In the genomic region with DNA sequence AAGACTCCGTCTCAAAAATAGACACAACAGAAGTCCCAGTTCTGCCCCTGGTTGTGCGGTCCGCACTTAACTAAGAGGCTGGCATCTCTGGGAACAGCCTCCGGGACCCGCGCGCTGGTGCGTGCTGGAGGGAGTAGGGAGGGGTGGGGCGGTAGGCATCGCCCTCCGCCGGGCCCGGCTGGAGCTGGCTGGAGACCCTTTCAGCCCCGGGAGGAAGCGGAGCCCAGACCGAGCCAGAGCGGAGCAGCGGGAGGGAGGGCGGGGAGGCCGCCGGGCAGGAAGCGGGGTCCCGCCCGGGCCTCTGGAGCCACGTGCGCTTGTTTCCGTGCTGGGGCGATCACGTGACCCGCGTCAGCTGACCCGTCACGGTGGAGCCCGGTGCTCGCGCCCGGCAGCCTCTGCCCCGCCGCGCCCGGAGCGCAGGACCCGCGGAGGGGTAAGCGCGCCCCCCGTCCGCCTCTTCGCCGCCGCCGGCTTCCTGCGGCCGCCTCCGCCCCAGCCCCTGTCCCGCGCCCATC, we compare ENCODE assay signal across 8 cellular contexts. TPM values are rescaled to one million over a fixed set of nuclear protein-coding genes. Genes with fewer than 3 reads are reported as not detected.
DNase-seq lines count a peak whose midpoint lies in the region; ATAC-seq and TF ChIP-seq lines count a peak whose summit lies in the region.

A gene (plus strand): TSS at position 354 of the 518 bp plus-strand sequence. CDS start 256 bp downstream, outside the sequence.

- H3K23ac ChIP-seq in mesendoderm (ENCODE audit: low read length) = peak within 1 kb of the TSS; percentile 1

- H3K36me3 ChIP-seq in NT2/D1 (ENCODE audit: insufficient read depth, insufficient read length, low read length) (peaks cover 26% of the 10 kb centered on the region), endodermal cell (ENCODE audit: control insufficient read depth, insufficient read depth, low read length) (no peaks in the 10 kb centered on the region), mesendoderm (ENCODE audit: control insufficient read depth, insufficient read depth, low read length) (no peaks in the 10 kb centered on the region)

- H3K4me3 Mint-ChIP-seq in endodermal cell = peak within 1 kb of the TSS; percentile 52

- no peak within 1 kb of the TSS for H2BK15ac ChIP-seq in mesendoderm (replicated peaks; ENCODE audit: low read depth)

- H3K27me3 Mint-ChIP-seq in endodermal cell (ENCODE audit: insufficient read depth) = no peaks in the 10 kb centered on the region

- peak within 1 kb of the TSS; percentile 60 for H3K18ac ChIP-seq in mesendoderm (ENCODE audit: low read length)

- no peak within 1 kb of the TSS for H2AK5ac ChIP-seq in mesendoderm (ENCODE audit: low read length)

- H3K4ac ChIP-seq in mesendoderm (ENCODE audit: low read depth, low read length) = peak within 1 kb of the TSS; percentile 20

- no peaks in the 10 kb centered on the region for H3K27me3 ChIP-seq in NT2/D1 (ENCODE audit: insufficient read depth, insufficient read length)
- H3K27me3 ChIP-seq in endodermal cell (ENCODE audit: control insufficient read depth, insufficient read depth, low read length, poor library complexity, severe bottlenecking) = no peaks in the 10 kb centered on the region
- no peaks in the 10 kb centered on the region for H3K27me3 ChIP-seq in mesendoderm (ENCODE audit: insufficient read depth, low read length, poor library complexity)

- H3K27ac ChIP-seq in endodermal cell (ENCODE audit: low read depth, low read length) = no peak within 1 kb of the TSS
- H3K27ac ChIP-seq in mesendoderm (ENCODE audit: low read depth, low read length) = no peak within 1 kb of the TSS

- H3K9me3 ChIP-seq in NT2/D1 (ENCODE audit: insufficient read depth, low read length) (no peaks in the 10 kb centered on the region), endodermal cell (ENCODE audit: control insufficient read depth, low read length) (no peaks in the 10 kb centered on the region)

- H3K4me1 ChIP-seq in NT2/D1 (ENCODE audit: insufficient read depth, insufficient read length) = peaks cover 8% of the 10 kb centered on the region
- H3K4me1 ChIP-seq in endodermal cell (ENCODE audit: control insufficient read depth, insufficient read depth, low read length) = no peaks in the 10 kb centered on the region
- no peaks in the 10 kb centered on the region for H3K4me1 ChIP-seq in mesendoderm (ENCODE audit: control insufficient read depth, low read depth, low read length)

- 1 to 10% methylated on average over 6 to 57 of the region's 57 CpGs for WGBS in endodermal cell (ENCODE audit: insufficient coverage in 1 of 2, insufficient read length in 1 of 2), 2 experiments
- WGBS in mesendoderm (ENCODE audit: extremely low coverage, insufficient coverage, low lambda C conversion rate) = no CpG with 5 or more reads among the region's 57 CpGs

- H3K27ac Mint-ChIP-seq in endodermal cell = no peak within 1 kb of the TSS

- no peak within 1 kb of the TSS for H4K5ac ChIP-seq in mesendoderm (ENCODE audit: low read length)

- H3K56ac ChIP-seq in mesendoderm (ENCODE audit: low read length) = peak within 1 kb of the TSS; percentile 95

- no peak for TF ChIP-seq CTCF in endodermal cell (conservative IDR thresholded peaks at IDR 0.05)

- H3K79me1 ChIP-seq in mesendoderm (ENCODE audit: low read length) = no peaks in the 10 kb centered on the region

- H3K9ac ChIP-seq in NT2/D1 (ENCODE audit: insufficient read length, low read depth) (peak within 1 kb of the TSS; percentile 80), endodermal cell (ENCODE audit: extremely low read depth, low read length, poor library complexity, severe bottlenecking) (peak within 1 kb of the TSS; percentile 15), mesendoderm (ENCODE audit: low read length) (peak within 1 kb of the TSS; percentile 77)

- H2BK5ac ChIP-seq in mesendoderm (ENCODE audit: low read length) = no peak within 1 kb of the TSS

- H2BK120ac ChIP-seq in mesendoderm (ENCODE audit: low read depth, low read length) = no peak within 1 kb of the TSS

- H3K4me3 ChIP-seq in NT2/D1 (ENCODE audit: insufficient read length, low read depth) (peak within 1 kb of the TSS; percentile 39), endodermal cell (ENCODE audit: low read length) (peak within 1 kb of the TSS; percentile 67), mesendoderm (ENCODE audit: low read length) (peak within 1 kb of the TSS; percentile 41)

- H3K36me3 Mint-ChIP-seq in endodermal cell (ENCODE audit: low read depth) = peaks cover 9% of the 10 kb centered on the region

- no peak within 1 kb of the TSS for H4K8ac ChIP-seq in mesendoderm (ENCODE audit: low read depth, low read length)

- ATAC-seq in HG03175 (IDR thresholded peaks at IDR 0.05; ENCODE audit: unreplicated experiment) = peak; percentile 54

- peak within 1 kb of the TSS; percentile 92 for H3K4me2 ChIP-seq in mesendoderm (ENCODE audit: low read length)

- peak; percentile 56 for DNase-seq in NK-92 treated with Interleukin-12 subunit alpha and Interleukin-12 subunit beta, amount 100 ng/mL, for 24 hours (lab: John Stamatoyannopoulos, UW)
- DNase-seq in NK-92 (lab: John Stamatoyannopoulos, UW; ENCODE audit: unreplicated experiment) (no peak), NT2/D1 (ENCODE audit: low read depth, low spot score) (no peak), endodermal cell (peak; percentile 97), mesendoderm (peak; percentile 86)
- DNase-seq in activated CD8-positive, alpha-beta memory T cell treated with anti-CD3 and anti-CD28 coated beads, Interleukin-2, amount 50 U/mL, for 24 hours (ENCODE audit: extremely low read depth) = peak; percentile 66
- peak; percentile 76 for DNase-seq in stimulated activated CD8-positive, alpha-beta memory T cell treated with anti-CD3 and anti-CD28 coated beads, Interleukin-12 subunit alpha, Interleukin-12 subunit beta, amount 100 ng/mL, for 24 hours (ENCODE audit: extremely low read depth)

- no peaks in the 10 kb centered on the region for H3K9me3 Mint-ChIP-seq in endodermal cell

- no peaks in the 10 kb centered on the region for H3K4me1 Mint-ChIP-seq in endodermal cell

- H3K79me2 ChIP-seq in mesendoderm (ENCODE audit: control insufficient read depth, insufficient read depth, low read length) = no peaks in the 10 kb centered on the region

RNA-seq across cellular contexts. Expression of the gene that starts here (rescaled TPM):
- total RNA-seq in endodermal cell = 10 to 100 TPM; 13.4 to 17.9 TPM
- polyA plus RNA-seq in endodermal cell (2013, experiment 1 of 2) = 8.0 TPM
- 6.0 TPM for polyA plus RNA-seq in endodermal cell (2013, experiment 2 of 2)
- 6.6 TPM for polyA plus RNA-seq in mesendoderm (2013, experiment 1 of 2)
- polyA plus RNA-seq in mesendoderm (2013, experiment 2 of 2) = 5.6 TPM

Comparison
In these comparisons a context has a peak if more than half of its experiments do, and no peak if none do; other contexts are left out.
1. DNase-seq: peak in NK-92 treated with Interleukin-12 subunit alpha and Interleukin-12 subunit beta, amount 100 ng/mL, for 24 hours (single experiment), activated CD8-positive, alpha-beta memory T cell treated with anti-CD3 and anti-CD28 coated beads, Interleukin-2, amount 50 U/mL, for 24 hours (single experiment), endodermal cell (single experiment), mesendoderm (single experiment) and stimulated activated CD8-positive, alpha-beta memory T cell treated with anti-CD3 and anti-CD28 coated beads, Interleukin-12 subunit alpha, Interleukin-12 subunit beta, amount 100 ng/mL, for 24 hours (single experiment); none in NK-92 (single experiment) and NT2/D1 (single experiment).
2. H3K9ac ChIP-seq: peak in every context shown above with its lines; median percentile 80 in NT2/D1; 77 in mesendoderm; 15 in endodermal cell.
3. Peak in every context shown above with its lines, with median percentiles within 50 percentile points of each other: H3K4me3 ChIP-seq.